In genomic region chr16:86965840-86966239, GRCh38 we compare ENCODE assay signal across 27 cellular contexts.
DNase-seq lines count a peak whose midpoint lies in the region; ATAC-seq, FAIRE-seq and TF ChIP-seq lines count a peak whose summit lies in the region.
"Had no signal": no experiment of that assay in that cellular context is flagged by ENCODE, and none has a peak within 500 bp of the region (broad histone marks: within the 10 kb centered on the region; RNA-seq: fewer than 3 reads in every experiment).

No MANE protein-coding gene starts in this region.

- H3K9me3 Mint-ChIP-seq in natural killer cell treated with Interleukin-12 subunit alpha and Interleukin-12 subunit beta and Interleukin-15 and Interleukin-18, amount 100 ng/mL, for 72 hours: no peaks in the 10 kb centered on the region
- H3K9me3 Mint-ChIP-seq: CD8-positive, alpha-beta T cell had no signal

- no peak overlapping the region for H2BK5ac ChIP-seq in IMR-90 (ENCODE audit: low read depth, low read length, poor library complexity, severe bottlenecking)

- ATAC-seq in IMR-90 (ENCODE audit: low read depth) (no peak), mucosa of descending colon (peak; percentile 17), GM18873 (IDR thresholded peaks at IDR 0.05; ENCODE audit: low FRiP score, unreplicated experiment) (no peak)
- no peak for ATAC-seq in natural killer cell treated with Interleukin-12 subunit alpha and Interleukin-12 subunit beta and Interleukin-15 and Interleukin-18, amount 100 ng/mL, for 72 hours
- ATAC-seq: CD8-positive, alpha-beta T cell had no signal

- TF ChIP-seq CTCF in IMR-90 (conservative IDR thresholded peaks at IDR 0.05; ENCODE audit: low read depth, low read length): no peak
- TF ChIP-seq CTCF in mucosa of descending colon (IDR thresholded peaks at IDR 0.05): no peak

- H3K36me3 ChIP-seq in IMR-90 (ENCODE audit: control insufficient read depth, insufficient read depth, low read length) (no peaks in the 10 kb centered on the region), mucosa of descending colon (ENCODE audit: low read depth) (no peaks in the 10 kb centered on the region), small intestine (ENCODE audit: control insufficient read depth in 2 of 2, insufficient read depth in 2 of 2, low read length in 2 of 2) (no peaks in the 10 kb centered on the region)

- no peaks in the 10 kb centered on the region for H3K36me3 Mint-ChIP-seq in natural killer cell treated with Interleukin-12 subunit alpha and Interleukin-12 subunit beta and Interleukin-15 and Interleukin-18, amount 100 ng/mL, for 72 hours
- H3K36me3 Mint-ChIP-seq: CD8-positive, alpha-beta T cell had no signal

- no peaks in the 10 kb centered on the region for H4K20me1 ChIP-seq in IMR-90 (ENCODE audit: insufficient read depth, low read length)

- H3K9me3 ChIP-seq in IMR-90 (ENCODE audit: control insufficient read depth, insufficient read depth, low read length) (peaks cover 3% of the 10 kb centered on the region), mucosa of descending colon (no peaks in the 10 kb centered on the region), small intestine (ENCODE audit: control insufficient read depth, low read depth) (no peaks in the 10 kb centered on the region)

- H3K9me1 ChIP-seq in IMR-90 (ENCODE audit: insufficient read depth, low read length): peaks cover 2% of the 10 kb centered on the region; the same call in 1 of the 2 replicates

- 0 out of 2 replicates have a peak overlapping the region, but pooled peaks have one; percentile 43 for H2AK5ac ChIP-seq in IMR-90 (ENCODE audit: low read depth, low read length)

- no peak overlapping the region for H2BK120ac ChIP-seq in IMR-90 (ENCODE audit: low read depth, low read length)

- no peaks in the 10 kb centered on the region for H3K4me1 Mint-ChIP-seq in natural killer cell treated with Interleukin-12 subunit alpha and Interleukin-12 subunit beta and Interleukin-15 and Interleukin-18, amount 100 ng/mL, for 72 hours (ENCODE audit: low read depth in 2 of 2)
- H3K4me1 Mint-ChIP-seq: B cell had no signal

- no peak overlapping the region for H4K91ac ChIP-seq in IMR-90 (ENCODE audit: insufficient read depth, low read depth, low read length)

- H3K14ac ChIP-seq in IMR-90 (replicated peaks; ENCODE audit: low read depth, low read length): no peak overlapping the region

- no peak overlapping the region for H3K9ac ChIP-seq in IMR-90 (ENCODE audit: low read depth, low read length)

- no peak for DNase-seq in IMR-90
- peak; percentile 48 to 70 for DNase-seq in SHP77 (lab: John Stamatoyannopoulos, UW)
- DNase-seq in mucosa of descending colon: no peak
- peak; percentile 14 for DNase-seq in small intestine
- no peak for DNase-seq in NCI-H187 (lab: John Stamatoyannopoulos, UW)
- DNase-seq in natural killer cell treated with Interleukin-12 subunit alpha and Interleukin-12 subunit beta and Interleukin-15 and Interleukin-18, amount 100 ng/mL, for 72 hours (ENCODE audit: low spot score): no peak
- no peak for DNase-seq in NCI-H748 treated with DMSO at 0.1 percent for 48 hours (lab: John Stamatoyannopoulos, UW)
- DNase-seq: CD8-positive, alpha-beta T cell; DMS 273 treated with DMSO at 0.1 percent for 48 hours; DMS79; EL; GF-D8; HCEC 1CT; Karpas-422; NCI-H1092; NCI-H1436 treated with DMSO at 0.1 percent for 48 hours; NCI-H2029; NCI-H69; Right ventricle myocardium superior; SW 1271 had no signal

- no peak overlapping the region for H3K4me2 ChIP-seq in IMR-90 (ENCODE audit: low read depth, low read length)

- H4K5ac ChIP-seq in IMR-90 (ENCODE audit: low read depth, low read length): no peak overlapping the region

- TF ChIP-seq RAD21 in IMR-90 (IDR thresholded peaks at IDR 0.05; ENCODE audit: low read length): no peak

- WGBS in IMR-90 (ENCODE audit: extremely low coverage in 2 of 2, insufficient read length in 1 of 2), 2 experiments: 93% methylated on average over 8 of the region's 11 CpGs; no CpG with 5 or more reads in 1 of the 2 experiments
- WGBS in small intestine, 3 donors: 17 to 62% (median 30%) methylated on average over 11 of the region's 11 CpGs

- no peak overlapping the region for H2AFZ ChIP-seq in IMR-90 (replicated peaks; ENCODE audit: low read length, poor library complexity)

- no peak overlapping the region for H3K4ac ChIP-seq in IMR-90 (ENCODE audit: low read depth, low read length)

- in situ Hi-C loops in IMR-90 (cut with MboI; ENCODE audit: low sequenced_read_pairs): no loop called here

- H3K4me1 ChIP-seq in IMR-90 (ENCODE audit: control insufficient read depth, insufficient read depth, low read length) (peaks cover 8% of the 10 kb centered on the region), mucosa of descending colon (ENCODE audit: low read depth) (no peaks in the 10 kb centered on the region), small intestine (ENCODE audit: control insufficient read depth in 2 of 2, insufficient read depth in 1 of 2, low read depth in 1 of 2, low read length in 1 of 2) (no peaks in the 10 kb centered on the region)

- BruUV-seq in IMR-90 (replicated peaks; lab: Mats Ljungman, UMichigan): no TSS peak

- no peak overlapping the region for H3K4me3 Mint-ChIP-seq in natural killer cell treated with Interleukin-12 subunit alpha and Interleukin-12 subunit beta and Interleukin-15 and Interleukin-18, amount 100 ng/mL, for 72 hours
- H3K4me3 Mint-ChIP-seq: B cell; CD8-positive, alpha-beta T cell had no signal

- H3K27ac ChIP-seq in IMR-90 (ENCODE audit: insufficient read depth, low read length) (no peak overlapping the region), small intestine (ENCODE audit: low read depth in 1 of 2, low read length in 1 of 2) (no peak overlapping the region)
- H3K27ac ChIP-seq: C4-2B, HL-60, SK-N-MC had no signal

- peaks cover 6% of the 10 kb centered on the region for H3K27me3 ChIP-seq in IMR-90 (ENCODE audit: control insufficient read depth, insufficient read depth, low read length)
- H3K27me3 ChIP-seq in small intestine (ENCODE audit: control insufficient read depth in 2 of 2, insufficient read depth in 2 of 2, low read length in 2 of 2): no peaks in the 10 kb centered on the region

- H2BK15ac ChIP-seq in IMR-90 (ENCODE audit: low read depth, low read length): no peak overlapping the region

- intact Hi-C loops in IMR-90 (cut with micrococcal nuclease): no loop called here
- intact Hi-C loops in mucosa of descending colon (cut with DNase I, micrococcal nuclease): no loop called here

- dilution Hi-C loops in IMR-90 (cut with HindIII; ENCODE audit: low sequenced_read_pairs, unreplicated experiment): no loop called here

- H3K18ac ChIP-seq in IMR-90 (ENCODE audit: low read depth, low read length): no peak overlapping the region

- no peak overlapping the region for H3K4me3 ChIP-seq in IMR-90 (ENCODE audit: insufficient read depth, low read depth, low read length)
- no peak overlapping the region for H3K4me3 ChIP-seq in mucosa of descending colon
- no peak overlapping the region for H3K4me3 ChIP-seq in small intestine (ENCODE audit: low read depth in 1 of 2, low read length in 2 of 2)
- H3K4me3 ChIP-seq: SK-N-MC had no signal

- H3K27me3 Mint-ChIP-seq in natural killer cell treated with Interleukin-12 subunit alpha and Interleukin-12 subunit beta and Interleukin-15 and Interleukin-18, amount 100 ng/mL, for 72 hours: peaks cover under 1 to 6% of the 10 kb centered on the region in 2 donors

- no peak overlapping the region for H4K8ac ChIP-seq in IMR-90 (ENCODE audit: low read depth in 2 of 2, low read length in 2 of 2)

- H3K56ac ChIP-seq in IMR-90 (ENCODE audit: extremely low read depth, insufficient read depth, low read length): no peak overlapping the region

- H3K27ac Mint-ChIP-seq in natural killer cell treated with Interleukin-12 subunit alpha and Interleukin-12 subunit beta and Interleukin-15 and Interleukin-18, amount 100 ng/mL, for 72 hours: no peak overlapping the region
- H3K27ac Mint-ChIP-seq: B cell; CD8-positive, alpha-beta T cell had no signal

- no peak overlapping the region for H2AK9ac ChIP-seq in IMR-90 (replicated peaks; ENCODE audit: low read depth, low read length, poor library complexity)

- FAIRE-seq in small intestine (lab: Jason Lieb, UNC): no peak
- FAIRE-seq: GM12891, H1 had no signal

- no peaks in the 10 kb centered on the region for H3K79me1 ChIP-seq in IMR-90 (ENCODE audit: low read depth in 1 of 2, low read length in 2 of 2)

- CTCF ChIA-PET in IMR-90 (lab: Yijun Ruan, JAX): no interaction called here

- H3K23ac ChIP-seq in IMR-90 (ENCODE audit: low read depth, low read length): no peak overlapping the region

- POLR2A ChIA-PET in IMR-90 (lab: Charles Lee; ENCODE audit: unreplicated experiment): no interaction called here

- TF ChIP-seq POLR2A in IMR-90 (IDR thresholded peaks at IDR 0.05; ENCODE audit: low read depth, low read length): no peak

- H2BK20ac ChIP-seq in IMR-90 (ENCODE audit: low read depth, low read length): no peak overlapping the region

TF ChIP-seq in IMR-90, 13 proteins besides CTCF, POLR2A, EP300 and RAD21 (continues in another document):
- TF ChIP-seq USF2 (IDR thresholded peaks at IDR 0.05; ENCODE audit: low read depth, low read length) (no peak), MAZ (IDR thresholded peaks at IDR 0.05; ENCODE audit: borderline replicate concordance, low read depth, low read length) (no peak), BHLHE40 (IDR thresholded peaks at IDR 0.05; ENCODE audit: low read depth, low read length) (no peak), MAFK (IDR thresholded peaks at IDR 0.05; ENCODE audit: low read depth, low read length) (no peak), CEBPB (IDR thresholded peaks at IDR 0.05; ENCODE audit: low read depth, low read length) (no peak), NFE2L2 (IDR thresholded peaks at IDR 0.05; ENCODE audit: low read depth, low read length) (no peak), RCOR1 (IDR thresholded peaks at IDR 0.05; ENCODE audit: insufficient replicate concordance, low read length) (no peak), SMC3 (IDR thresholded peaks at IDR 0.05; ENCODE audit: low read depth, low read length) (no peak)
- TF ChIP-seq, protein P1, sequence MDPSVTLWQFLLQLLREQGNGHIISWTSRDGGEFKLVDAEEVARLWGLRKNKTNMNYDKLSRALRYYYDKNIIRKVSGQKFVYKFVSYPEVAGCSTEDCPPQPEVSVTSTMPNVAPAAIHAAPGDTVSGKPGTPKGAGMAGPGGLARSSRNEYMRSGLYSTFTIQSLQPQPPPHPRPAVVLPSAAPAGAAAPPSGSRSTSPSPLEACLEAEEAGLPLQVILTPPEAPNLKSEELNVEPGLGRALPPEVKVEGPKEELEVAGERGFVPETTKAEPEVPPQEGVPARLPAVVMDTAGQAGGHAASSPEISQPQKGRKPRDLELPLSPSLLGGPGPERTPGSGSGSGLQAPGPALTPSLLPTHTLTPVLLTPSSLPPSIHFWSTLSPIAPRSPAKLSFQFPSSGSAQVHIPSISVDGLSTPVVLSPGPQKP (IDR thresholded peaks at IDR 0.05; ENCODE audit: borderline replicate concordance, low read depth, low read length): no peak

Comparison
In these comparisons a context has a peak if more than half of its experiments do, and no peak if none do; other contexts are left out.
1. DNase-seq: peak in SHP77 (2 of 2) and small intestine (single experiment); none in IMR-90 (single experiment), mucosa of descending colon (0 of 3), NCI-H187 (0 of 2), natural killer cell treated with Interleukin-12 subunit alpha and Interleukin-12 subunit beta and Interleukin-15 and Interleukin-18, amount 100 ng/mL, for 72 hours (single experiment) and NCI-H748 treated with DMSO at 0.1 percent for 48 hours (single experiment).